5 cellular contexts compared by ENCODE assay signal in the genomic region with DNA sequence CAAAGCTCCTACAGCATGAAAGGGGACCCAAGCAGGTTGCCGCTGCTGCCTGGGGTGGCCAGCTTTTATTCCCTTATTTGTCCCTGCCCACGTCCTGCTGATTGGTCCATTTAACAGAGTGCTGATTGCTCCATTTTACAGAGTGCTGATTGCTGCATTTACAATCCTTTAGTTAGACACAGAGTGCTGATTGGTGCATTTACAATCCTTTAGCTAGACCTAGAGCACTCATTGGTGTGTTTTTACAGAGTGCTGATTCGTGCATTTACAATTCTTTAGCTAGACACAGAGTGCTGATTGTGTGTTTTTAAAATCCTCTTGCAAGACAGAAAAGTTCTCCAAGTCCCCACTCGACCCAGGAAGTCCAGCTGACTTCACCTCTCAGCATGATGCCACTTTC. TPM values are rescaled to one million over a fixed set of nuclear protein-coding genes. Genes with fewer than 3 reads are reported as not detected.
"Had no signal": no experiment of that assay in that cellular context is flagged by ENCODE, and none has a peak within 500 bp of the region (broad histone marks: within the 10 kb centered on the region; RNA-seq: fewer than 3 reads in every experiment).

No MANE protein-coding gene starts in this region.

RNA-seq across cellular contexts. Expression of a gene that starts 3.8 kb away (rescaled TPM):
- total RNA-seq: M059J, PC-3, Peyer's patch, Right ventricle myocardium superior, SJSA1 had no signal
